In genomic region chr15:83380682-83381081, GRCh38 we compare ENCODE assay signal across 8 cellular contexts.
DNase-seq lines count a peak whose midpoint lies in the region; ATAC-seq and TF ChIP-seq lines count a peak whose summit lies in the region.

No MANE protein-coding gene starts in this region.

- TF ChIP-seq RAD21 in SK-N-SH (IDR thresholded peaks at IDR 0.05; ENCODE audit: low read length) = peak; percentile 61

- no TSS peak for BruUV-seq in Calu3 (replicated peaks; lab: Mats Ljungman, UMichigan)

- intact Hi-C loops in Calu3 (cut with micrococcal nuclease; ENCODE audit: unreplicated experiment) (loop anchor here (1.0 to 5.0 kb wide), 2 partner anchors 132 to 368 kb away; partner anchors contain the start of gene C15orf40), esophagus squamous epithelium (cut with DNase I) (no loop called here), posterior cingulate gyrus (cut with DNase I) (loop anchor here (2.0 kb wide), 1 partner anchor 132 kb away; no protein-coding TSS in a partner anchor), esophagus muscularis mucosa (cut with DNase I) (no loop called here)

- no peaks in the 10 kb centered on the region for H3K36me3 ChIP-seq in SK-N-SH (replicated peaks in 1 of 2; ENCODE audit: control insufficient read depth in 1 of 2, insufficient read depth in 2 of 2, low read length in 1 of 2)
- H3K36me3 ChIP-seq in esophagus squamous epithelium = no peaks in the 10 kb centered on the region
- no peaks in the 10 kb centered on the region for H3K36me3 ChIP-seq in esophagus muscularis mucosa

- DNase-seq in Calu3 = peak; percentile 79
- DNase-seq in GM19238 (ENCODE audit: insufficient read length, low spot score) = peak; percentile 27
- DNase-seq in SK-N-SH = peak; percentile 64
- DNase-seq in esophagus squamous epithelium (lab: John Stamatoyannopoulos, UW) = no peak
- peak in 7 of 10 donors; percentile 34 to 93 (median 59) for DNase-seq in posterior cingulate gyrus
- DNase-seq in esophagus muscularis mucosa (ENCODE audit: extremely low spot score) = no peak

- TF ChIP-seq EP300 in SK-N-SH (IDR thresholded peaks at IDR 0.05; ENCODE audit: borderline replicate concordance in 1 of 2, low read depth in 1 of 2, low read length in 1 of 2) = no peak
- TF ChIP-seq EP300 in esophagus muscularis mucosa (IDR thresholded peaks at IDR 0.05) = no peak

- H3F3A ChIP-seq in SK-N-SH (replicated peaks; ENCODE audit: insufficient read depth) = no peaks in the 10 kb centered on the region

- H3K4me3 ChIP-seq in SK-N-SH (ENCODE audit: low read depth in 2 of 2, low read length in 1 of 2) = no peak overlapping the region
- no peak overlapping the region for H3K4me3 ChIP-seq in esophagus squamous epithelium
- no peak overlapping the region for H3K4me3 ChIP-seq in esophagus muscularis mucosa

- H3K9me3 ChIP-seq in SK-N-SH (no peaks in the 10 kb centered on the region), esophagus squamous epithelium (no peaks in the 10 kb centered on the region), esophagus muscularis mucosa (no peaks in the 10 kb centered on the region)

- H3K27ac ChIP-seq in SK-N-SH (ENCODE audit: low read depth in 2 of 2, low read length in 1 of 2) = no peak overlapping the region
- peak overlapping the region; percentile 59 to 85 (median 78) for H3K27ac ChIP-seq in esophagus squamous epithelium
- H3K27ac ChIP-seq in esophagus muscularis mucosa (replicated peaks in 1 of 4) = no peak overlapping the region

- H3K79me2 ChIP-seq in SK-N-SH (ENCODE audit: insufficient read depth) = no peaks in the 10 kb centered on the region

- TF ChIP-seq CTCF in Calu3 (IDR thresholded peaks at IDR 0.05; ENCODE audit: unreplicated experiment) = no peak
- peak; percentile 41 for TF ChIP-seq CTCF in SK-N-SH (IDR thresholded peaks at IDR 0.05)
- peak in 5 of 6 experiments; percentile 36 to 57 (median 44) for TF ChIP-seq CTCF in esophagus squamous epithelium (IDR thresholded peaks at IDR 0.05)
- no peak for TF ChIP-seq CTCF in esophagus muscularis mucosa (IDR thresholded peaks at IDR 0.05)

- TF ChIP-seq POLR2A in esophagus squamous epithelium (IDR thresholded peaks at IDR 0.05) = no peak
- no peak for TF ChIP-seq POLR2A in esophagus muscularis mucosa (IDR thresholded peaks at IDR 0.05; ENCODE audit: low read depth)

- WGBS in SK-N-SH (ENCODE audit: low lambda C conversion rate) = 12% methylated on average over 3 of the region's 4 CpGs
- 8 to 36% methylated on average over 4 of the region's 4 CpGs for whole genome bisulfite sequencing in esophagus squamous epithelium, 2 donors
- WGBS in esophagus muscularis mucosa = 52% methylated on average over 3 of the region's 4 CpGs

- H3K9me2 ChIP-seq in SK-N-SH = no peaks in the 10 kb centered on the region

- H4K20me1 ChIP-seq in SK-N-SH (ENCODE audit: insufficient read depth) = no peaks in the 10 kb centered on the region

- no peaks in the 10 kb centered on the region for H3K36me3 Mint-ChIP-seq in Calu3 (ENCODE audit: insufficient read depth, unreplicated experiment)

- no peak overlapping the region for H3K27ac Mint-ChIP-seq in Calu3 (ENCODE audit: unreplicated experiment)

- H3K27me3 Mint-ChIP-seq in Calu3 (ENCODE audit: unreplicated experiment) = peaks cover 26% of the 10 kb centered on the region

- H2AFZ ChIP-seq in SK-N-SH (ENCODE audit: low read depth) = no peak overlapping the region

- no peak overlapping the region for H3K4me2 ChIP-seq in SK-N-SH

- no peak overlapping the region for H3K4me3 Mint-ChIP-seq in Calu3 (ENCODE audit: low read depth, unreplicated experiment)

- CTCF ChIA-PET in Calu3 (lab: Charles Lee) (interaction anchor here (0.5 to 2.4 kb wide), 4 partner anchors 10 to 132 kb away, joined by 3 to 41 read pairs (median 4); no protein-coding TSS in a partner anchor), SK-N-SH (lab: Yijun Ruan, JAX) (interaction anchor here (1.2 to 3.1 kb wide), 4 partner anchors 9 to 132 kb away, joined by 3 to 24 read pairs (median 4); no protein-coding TSS in a partner anchor)

- H3K27me3 ChIP-seq in SK-N-SH (ENCODE audit: insufficient read depth) (no peaks in the 10 kb centered on the region), esophagus squamous epithelium (peaks cover 0 to 54% (median 0%) of the 10 kb centered on the region in 4 donors), esophagus muscularis mucosa (peaks cover 0 to 63% (median 15%) of the 10 kb centered on the region in 4 donors)

- H3K4me1 ChIP-seq in SK-N-SH (ENCODE audit: control insufficient read depth in 1 of 2, insufficient read depth in 2 of 2, low read depth in 1 of 2, low read length in 1 of 2) = no peaks in the 10 kb centered on the region
- H3K4me1 ChIP-seq in esophagus squamous epithelium = peaks cover 16 to 44% (median 25%) of the 10 kb centered on the region in 3 donors
- peaks cover 0 to 9% (median 8%) of the 10 kb centered on the region in 4 donors for H3K4me1 ChIP-seq in esophagus muscularis mucosa

- no peak overlapping the region for H3K9ac ChIP-seq in SK-N-SH

- ATAC-seq in HG03196 (IDR thresholded peaks at IDR 0.05; ENCODE audit: unreplicated experiment) = peak; percentile 84
- no peak for ATAC-seq in HG03039 (IDR thresholded peaks at IDR 0.05; ENCODE audit: unreplicated experiment)

- H3K4me1 Mint-ChIP-seq in Calu3 (ENCODE audit: low read depth, unreplicated experiment) = peaks cover 20% of the 10 kb centered on the region

- POLR2A ChIA-PET in SK-N-SH (lab: Yijun Ruan, JAX) = no interaction called here

- no peaks in the 10 kb centered on the region for H3K9me3 Mint-ChIP-seq in Calu3 (ENCODE audit: low read depth, unreplicated experiment)

TF ChIP-seq in SK-N-SH, 30 proteins besides CTCF, POLR2A, EP300 and RAD21:
- TF ChIP-seq RXRA (IDR thresholded peaks at IDR 0.05; ENCODE audit: borderline replicate concordance, low read depth) (no peak), SMC3 (IDR thresholded peaks at IDR 0.05; ENCODE audit: low read depth, low read length) (peak; percentile 50), GABPA (IDR thresholded peaks at IDR 0.05; ENCODE audit: low read depth) (no peak), FOXM1 (IDR thresholded peaks at IDR 0.05; ENCODE audit: low read depth) (no peak)

Comparison
In these comparisons a context has a peak if more than half of its experiments do, and no peak if none do; other contexts are left out.
1. DNase-seq: peak in Calu3 (single experiment), GM19238 (single experiment), SK-N-SH (single experiment) and posterior cingulate gyrus (7 of 10); none in esophagus squamous epithelium (single experiment) and esophagus muscularis mucosa (single experiment).
2. CTCF ChIP-seq: peak in SK-N-SH (single experiment) and esophagus squamous epithelium (5 of 6); none in Calu3 (single experiment) and esophagus muscularis mucosa (0 of 3).
3. H3K27ac ChIP-seq: peak in esophagus squamous epithelium (4 of 4); none in SK-N-SH (0 of 2) and esophagus muscularis mucosa (0 of 4).
4. intact Hi-C loops: an anchor here in Calu3 (1.0 to 5.0 kb wide) and posterior cingulate gyrus (2.0 kb wide); none called in esophagus squamous epithelium and esophagus muscularis mucosa.